In genomic region chr10:86007171-86007570, GRCh38 we compare ENCODE assay signal across 22 cellular contexts.
DNase-seq lines count a peak whose midpoint lies in the region; ATAC-seq and TF ChIP-seq lines count a peak whose summit lies in the region.
"Had no signal": no experiment of that assay in that cellular context is flagged by ENCODE, and none has a peak within 500 bp of the region (broad histone marks: within the 10 kb centered on the region; RNA-seq: fewer than 3 reads in every experiment).

No MANE protein-coding gene starts in this region.

- no peaks in the 10 kb centered on the region for H3K4me1 Mint-ChIP-seq in osteocyte (ENCODE audit: unreplicated experiment)
- H3K4me1 Mint-ChIP-seq: CD14-positive monocyte; CD4-positive, alpha-beta memory T cell; CD4-positive, CD25-positive, alpha-beta regulatory T cell; CD8-positive, alpha-beta memory T cell had no signal

- DNase-seq in islet precursor cell (peak; percentile 10), osteocyte (ENCODE audit: extremely low spot score, unreplicated experiment) (peak; percentile 44), NAMALWA (ENCODE audit: low spot score) (no peak)
- DNase-seq: 8988T; ACHN; BE2C; C1 segment of cervical spinal cord; CD4-positive, alpha-beta memory T cell; CD4-positive, CD25-positive, alpha-beta regulatory T cell; CD8-positive, alpha-beta memory T cell; COR-L47; DMS 273 treated with DMSO at 0.1 percent for 48 hours; DMS153; DMS53; DMS79; DND-41; EL; GDM1 had no signal

- TF ChIP-seq CTCF in osteocyte (IDR thresholded peaks at IDR 0.05): no peak

- H3K27ac Mint-ChIP-seq in osteocyte (ENCODE audit: unreplicated experiment): no peak overlapping the region
- H3K27ac Mint-ChIP-seq: CD14-positive monocyte; CD4-positive, alpha-beta memory T cell; CD4-positive, CD25-positive, alpha-beta regulatory T cell; CD8-positive, alpha-beta memory T cell had no signal

- H3K36me3 Mint-ChIP-seq in osteocyte (ENCODE audit: unreplicated experiment): no peaks in the 10 kb centered on the region
- H3K36me3 Mint-ChIP-seq: CD14-positive monocyte; CD4-positive, alpha-beta memory T cell; CD4-positive, CD25-positive, alpha-beta regulatory T cell; CD8-positive, alpha-beta memory T cell had no signal

- H3K27me3 Mint-ChIP-seq in osteocyte (ENCODE audit: unreplicated experiment): no peaks in the 10 kb centered on the region

- H3K9me3 Mint-ChIP-seq in osteocyte (ENCODE audit: unreplicated experiment): no peaks in the 10 kb centered on the region
- H3K9me3 Mint-ChIP-seq: CD4-positive, alpha-beta memory T cell; CD8-positive, alpha-beta memory T cell had no signal

- no peak overlapping the region for H3K4me3 Mint-ChIP-seq in osteocyte (ENCODE audit: unreplicated experiment)
- H3K4me3 Mint-ChIP-seq: CD14-positive monocyte; CD4-positive, alpha-beta memory T cell; CD4-positive, CD25-positive, alpha-beta regulatory T cell; CD8-positive, alpha-beta memory T cell had no signal

- ATAC-seq in HG02678 (IDR thresholded peaks at IDR 0.05; ENCODE audit: unreplicated experiment) (no peak), GM18868 (IDR thresholded peaks at IDR 0.05; ENCODE audit: unreplicated experiment) (no peak)
- ATAC-seq: GM12878 had no signal
